Comparison of ENCODE assay signal across 15 cellular contexts in the genomic region with DNA sequence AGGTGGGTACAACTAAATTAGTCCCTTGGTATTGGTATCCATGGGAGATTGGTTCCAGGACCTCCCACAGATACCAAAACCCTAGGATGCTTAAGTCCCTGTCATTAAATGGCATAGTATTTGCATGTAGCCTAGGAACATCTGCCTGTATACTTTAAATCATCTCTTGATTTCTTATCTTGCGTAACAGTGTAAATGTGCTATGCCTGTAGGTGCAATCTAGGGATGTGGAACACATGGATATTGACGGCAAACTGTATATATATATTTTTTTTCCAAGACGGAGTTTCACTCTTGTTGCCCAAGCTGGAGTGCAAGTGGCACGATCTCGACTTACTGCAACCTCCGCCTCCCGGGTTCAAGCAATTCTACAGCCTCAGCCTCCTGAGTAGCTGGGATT. TPM values are rescaled to one million over a fixed set of nuclear protein-coding genes. Genes with fewer than 3 reads are reported as not detected.
DNase-seq lines count a peak whose midpoint lies in the region; ATAC-seq and TF ChIP-seq lines count a peak whose summit lies in the region.
"Had no signal": no experiment of that assay in that cellular context is flagged by ENCODE, and none has a peak within 500 bp of the region (broad histone marks: within the 10 kb centered on the region; RNA-seq: fewer than 3 reads in every experiment).

No MANE protein-coding gene starts in this region.

- peaks cover 16% of the 10 kb centered on the region for H3K4me1 ChIP-seq in neural progenitor cell

- POLR2A ChIA-PET in GM10248 (lab: Yijun Ruan, JAX) = interaction anchor here (3.0 kb wide), 1 partner anchor 27 kb away, joined by 20 read pairs; a partner anchor contains a TSS

- H4K20me1 ChIP-seq in neural progenitor cell (ENCODE audit: low read depth) = peaks cover 28% of the 10 kb centered on the region

- H3K27me3 Mint-ChIP-seq in activated naive CD8-positive, alpha-beta T cell treated with anti-CD3 and anti-CD28 coated beads for 36 hours = no peaks in the 10 kb centered on the region
- peaks cover 3% of the 10 kb centered on the region for H3K27me3 Mint-ChIP-seq in neural progenitor cell (ENCODE audit: insufficient read depth, low read depth)

- peak overlapping the region; percentile 14 for H3K4me3 Mint-ChIP-seq in activated naive CD8-positive, alpha-beta T cell treated with anti-CD3 and anti-CD28 coated beads for 36 hours
- no peak overlapping the region for H3K4me3 Mint-ChIP-seq in neural progenitor cell
- H3K4me3 Mint-ChIP-seq: neural crest cell; stimulated activated effector memory CD8-positive, alpha-beta T cell treated with anti-CD3 and anti-CD28 coated beads, Interleukin-12 subunit alpha, Interleukin-12 subunit beta, amount 100 ng/mL, for 72 hours had no signal

- ATAC-seq in activated naive CD4-positive, alpha-beta T cell treated with anti-CD3 and anti-CD28 coated beads, Interleukin-2, amount 50 U/mL, for 72 hours = no peak
- ATAC-seq: sciatic nerve; stimulated activated effector memory CD8-positive, alpha-beta T cell treated with anti-CD3 and anti-CD28 coated beads, Interleukin-12 subunit alpha, Interleukin-12 subunit beta, amount 100 ng/mL, for 72 hours had no signal

- TF ChIP-seq CTCF in GM06990 (IDR thresholded peaks at IDR 0.05; ENCODE audit: insufficient read depth, low read length, poor library complexity, severe bottlenecking) (no peak), neural progenitor cell (IDR thresholded peaks at IDR 0.05) (no peak), GM10248 (IDR thresholded peaks at IDR 0.05; ENCODE audit: control extremely low read depth, extremely low read depth, low read depth, missing control alignments) (no peak)

- peaks cover 9% of the 10 kb centered on the region for H3F3A ChIP-seq in neural progenitor cell (ENCODE audit: low read depth)

- peaks cover 91% of the 10 kb centered on the region for H3K79me2 ChIP-seq in neural progenitor cell (ENCODE audit: low read depth)

- no peak overlapping the region for H3K27ac ChIP-seq in neural progenitor cell
- H3K27ac ChIP-seq: vagina had no signal

- H3K4me3 ChIP-seq in GM06990 (replicated peaks; ENCODE audit: low read depth, low read length) (peak overlapping the region; percentile 88), neural progenitor cell (peak overlapping the region; percentile 93)
- H3K4me3 ChIP-seq in Jurkat, Clone E6-1 (ENCODE audit: low read length) = peak overlapping the region; percentile 81

- H3K27me3 ChIP-seq in GM06990 (replicated peaks; ENCODE audit: control insufficient read depth, insufficient read depth, low read length) (no peaks in the 10 kb centered on the region), neural progenitor cell (no peaks in the 10 kb centered on the region)
- H3K27me3 ChIP-seq: vagina had no signal

- DNase-seq in GM06990 (ENCODE audit: extremely low read depth, insufficient read length) (no peak), neural progenitor cell (ENCODE audit: low spot score) (no peak), EL (no peak), GM10248 (ENCODE audit: extremely low spot score) (no peak)
- no peak for DNase-seq in Jurkat, Clone E6-1 (ENCODE audit: low read depth, low spot score)
- no peak for DNase-seq in activated naive CD8-positive, alpha-beta T cell treated with anti-CD3 and anti-CD28 coated beads for 36 hours
- DNase-seq in activated naive CD4-positive, alpha-beta T cell treated with anti-CD3 and anti-CD28 coated beads, Interleukin-2, amount 50 U/mL, for 72 hours (ENCODE audit: low spot score in 2 of 2) = no peak
- DNase-seq: activated CD4-positive, CD25-positive, alpha-beta regulatory T cell; GF-D8; HCEC 1CT; stimulated activated CD4-positive, alpha-beta T cell treated with anti-CD3 and anti-CD28 coated beads, Interleukin-4, amount 100 ng/mL, for 4 hours had no signal

- peaks cover 27% of the 10 kb centered on the region for H3K4me1 Mint-ChIP-seq in activated naive CD8-positive, alpha-beta T cell treated with anti-CD3 and anti-CD28 coated beads for 36 hours
- H3K4me1 Mint-ChIP-seq in neural progenitor cell = peaks cover 17% of the 10 kb centered on the region

- peak overlapping the region; percentile 77 for H3K9ac ChIP-seq in neural progenitor cell

- H3K9me3 ChIP-seq in neural progenitor cell (ENCODE audit: low read depth) = no peaks in the 10 kb centered on the region
- H3K9me3 ChIP-seq: vagina had no signal

- CTCF ChIA-PET in GM10248 (lab: Yijun Ruan, JAX) = interaction anchor here (1.3 kb wide), 1 partner anchor 20 kb away, joined by 3 read pairs; no protein-coding TSS in a partner anchor

- H2AFZ ChIP-seq in neural progenitor cell (replicated peaks) = no peak overlapping the region

- H3K36me3 ChIP-seq in GM06990 (ENCODE audit: control insufficient read depth, insufficient read depth, low read length) = no peaks in the 10 kb centered on the region; the same call in 1 of the 2 replicates
- peaks cover 6% of the 10 kb centered on the region for H3K36me3 ChIP-seq in neural progenitor cell
- H3K36me3 ChIP-seq: vagina had no signal

- H3K9me3 Mint-ChIP-seq in activated naive CD8-positive, alpha-beta T cell treated with anti-CD3 and anti-CD28 coated beads for 36 hours = no peaks in the 10 kb centered on the region
- H3K9me3 Mint-ChIP-seq in neural progenitor cell = no peaks in the 10 kb centered on the region
- H3K9me3 Mint-ChIP-seq in activated naive CD4-positive, alpha-beta T cell treated with anti-CD3 and anti-CD28 coated beads, Interleukin-2, amount 50 U/mL, for 72 hours = no peaks in the 10 kb centered on the region
- H3K9me3 Mint-ChIP-seq: neural crest cell; stimulated activated effector memory CD8-positive, alpha-beta T cell treated with anti-CD3 and anti-CD28 coated beads, Interleukin-12 subunit alpha, Interleukin-12 subunit beta, amount 100 ng/mL, for 72 hours had no signal

- H3K27ac Mint-ChIP-seq in activated naive CD8-positive, alpha-beta T cell treated with anti-CD3 and anti-CD28 coated beads for 36 hours = no peak overlapping the region
- H3K27ac Mint-ChIP-seq in neural progenitor cell = no peak overlapping the region
- no peak overlapping the region for H3K27ac Mint-ChIP-seq in activated naive CD4-positive, alpha-beta T cell treated with anti-CD3 and anti-CD28 coated beads, Interleukin-2, amount 50 U/mL, for 72 hours
- H3K27ac Mint-ChIP-seq: stimulated activated effector memory CD8-positive, alpha-beta T cell treated with anti-CD3 and anti-CD28 coated beads, Interleukin-12 subunit alpha, Interleukin-12 subunit beta, amount 100 ng/mL, for 72 hours had no signal

- H3K4me2 ChIP-seq in neural progenitor cell = peak overlapping the region; percentile 92

- H3K36me3 Mint-ChIP-seq in activated naive CD8-positive, alpha-beta T cell treated with anti-CD3 and anti-CD28 coated beads for 36 hours = peaks cover 32% of the 10 kb centered on the region
- H3K36me3 Mint-ChIP-seq in neural progenitor cell = peaks cover 7% of the 10 kb centered on the region
- peaks cover 0 to 20% of the 10 kb centered on the region in 2 donors for H3K36me3 Mint-ChIP-seq in activated naive CD4-positive, alpha-beta T cell treated with anti-CD3 and anti-CD28 coated beads, Interleukin-2, amount 50 U/mL, for 72 hours

RNA-seq across cellular contexts. Expression of a gene that starts 1.5 kb away (rescaled TPM):
- polyA plus RNA-seq in Jurkat, Clone E6-1 (2012; ENCODE audit: insufficient read depth, insufficient read length) = 44.6 TPM
- total RNA-seq in activated naive CD8-positive, alpha-beta T cell treated with anti-CD3 and anti-CD28 coated beads for 36 hours = 10 to 100 TPM; 85.9 to 89.9 TPM
- 196 and 249 TPM in 2 replicates for total RNA-seq in neural progenitor cell (ENCODE audit: low replicate concordance)
- 100 to 1,000 TPM; 163 to 199 TPM for total RNA-seq in activated naive CD4-positive, alpha-beta T cell treated with anti-CD3 and anti-CD28 coated beads, Interleukin-2, amount 50 U/mL, for 72 hours

RNA-seq across cellular contexts. Expression of a gene that starts 1.8 kb away (rescaled TPM):
- 183 TPM for polyA plus RNA-seq in Jurkat, Clone E6-1 (2012; ENCODE audit: insufficient read depth, insufficient read length)
- total RNA-seq in activated naive CD8-positive, alpha-beta T cell treated with anti-CD3 and anti-CD28 coated beads for 36 hours = 10 to 100 TPM; 89.0 to 93.0 TPM
- total RNA-seq in neural progenitor cell (ENCODE audit: low replicate concordance) = 156 and 248 TPM in 2 replicates
- total RNA-seq in activated naive CD4-positive, alpha-beta T cell treated with anti-CD3 and anti-CD28 coated beads, Interleukin-2, amount 50 U/mL, for 72 hours = 100 to 1,000 TPM; 115 to 135 TPM

RNA-seq across cellular contexts. Expression of a gene that starts 27.9 kb away (rescaled TPM):
- polyA plus RNA-seq in Jurkat, Clone E6-1 (2012; ENCODE audit: insufficient read depth, insufficient read length) = 23.6 TPM
- 10 to 100 TPM; 40.7 to 41.7 TPM for total RNA-seq in activated naive CD8-positive, alpha-beta T cell treated with anti-CD3 and anti-CD28 coated beads for 36 hours
- total RNA-seq in neural progenitor cell (ENCODE audit: low replicate concordance) = 34.5 and 49.1 TPM in 2 replicates
- 10 to 100 TPM; 36.7 to 46.2 TPM for total RNA-seq in activated naive CD4-positive, alpha-beta T cell treated with anti-CD3 and anti-CD28 coated beads, Interleukin-2, amount 50 U/mL, for 72 hours
